28 cellular contexts compared by ENCODE assay signal in the genomic region with DNA sequence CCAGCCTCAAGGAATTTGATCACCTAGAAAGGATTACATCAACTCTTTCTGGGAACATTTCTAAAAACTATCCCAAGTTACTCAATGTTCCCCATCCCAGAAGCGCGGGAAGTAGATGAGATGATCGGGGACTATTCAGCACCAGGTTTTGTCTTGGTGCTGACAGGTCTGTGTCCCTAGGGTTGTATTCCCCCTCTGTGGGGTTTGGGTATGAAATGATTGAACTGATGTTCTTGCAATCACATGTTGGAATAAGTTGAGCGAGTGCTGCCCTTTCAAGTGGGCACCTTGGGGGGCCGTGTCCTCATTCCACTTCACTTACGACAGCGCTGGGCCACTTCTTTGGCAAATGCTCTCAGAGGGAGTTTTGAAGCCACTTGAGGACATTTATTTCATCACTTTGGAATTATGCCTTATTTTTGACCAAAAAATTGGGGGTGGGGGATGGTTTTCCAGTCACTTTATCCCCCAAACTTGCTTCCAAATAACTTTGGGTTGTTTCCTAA.
"Had no signal": no experiment of that assay in that cellular context is flagged by ENCODE, and none has a peak within 500 bp of the region (broad histone marks: within the 10 kb centered on the region; RNA-seq: fewer than 3 reads in every experiment).

No MANE protein-coding gene starts in this region.

- H3K36me3 ChIP-seq: ovary, right lobe of liver, sigmoid colon, stomach, suprapubic skin, tibial nerve, upper lobe of left lung, vagina had no signal

- H3K9me3 Mint-ChIP-seq: naive thymus-derived CD8-positive, alpha-beta T cell; natural killer cell treated with Interleukin-12 subunit alpha and Interleukin-12 subunit beta and Interleukin-15 and Interleukin-18, amount 100 ng/mL, for 72 hours; nephron progenitor cell; neural crest cell; stimulated activated effector memory CD8-positive, alpha-beta T cell treated with anti-CD3 and anti-CD28 coated beads, Interleukin-12 subunit alpha, Interleukin-12 subunit beta, amount 100 ng/mL, for 72 hours; stimulated activated naive B cell treated with anti-CD40 and anti-IgM and Interleukin-4, amounts not matched to agents 10 μg/mL and 1 μg/mL and 100 μg/mL, for 72 hours; stimulated activated naive CD8-positive, alpha-beta T cell treated with anti-CD3 and anti-CD28 coated beads, Interleukin-15, Interleukin-2, amounts not matched to agents 100 ng/mL and 50 ng/mL, for 24 hours had no signal

- H3K9ac ChIP-seq: parathyroid adenoma had no signal

- ATAC-seq: naive thymus-derived CD8-positive, alpha-beta T cell; psoas muscle; right cardiac atrium; right lobe of liver; stimulated activated effector memory CD8-positive, alpha-beta T cell treated with anti-CD3 and anti-CD28 coated beads, Interleukin-12 subunit alpha, Interleukin-12 subunit beta, amount 100 ng/mL, for 72 hours; stimulated activated naive B cell treated with anti-CD40 and anti-IgM and Interleukin-4, amounts not matched to agents 10 μg/mL and 1 μg/mL and 100 μg/mL, for 72 hours had no signal

- H3K4me3 ChIP-seq: ovary, psoas muscle, right lobe of liver, sigmoid colon, stomach, suprapubic skin, testis, tibial nerve, upper lobe of left lung, vagina had no signal

- H2AFZ ChIP-seq: parathyroid adenoma had no signal

- H3K9me3 ChIP-seq: ovary, psoas muscle, right lobe of liver, sigmoid colon, stomach, suprapubic skin, testis, tibial nerve, upper lobe of left lung, vagina had no signal

- H3K4me3 Mint-ChIP-seq: naive thymus-derived CD8-positive, alpha-beta T cell; natural killer cell treated with Interleukin-12 subunit alpha and Interleukin-12 subunit beta and Interleukin-15 and Interleukin-18, amount 100 ng/mL, for 72 hours; nephron progenitor cell; neural crest cell; stimulated activated effector memory CD8-positive, alpha-beta T cell treated with anti-CD3 and anti-CD28 coated beads, Interleukin-12 subunit alpha, Interleukin-12 subunit beta, amount 100 ng/mL, for 72 hours; stimulated activated naive B cell treated with anti-CD40 and anti-IgM and Interleukin-4, amounts not matched to agents 10 μg/mL and 1 μg/mL and 100 μg/mL, for 72 hours; stimulated activated naive CD8-positive, alpha-beta T cell treated with anti-CD3 and anti-CD28 coated beads, Interleukin-15, Interleukin-2, amounts not matched to agents 100 ng/mL and 50 ng/mL, for 24 hours had no signal

- H3K4me1 Mint-ChIP-seq: naive thymus-derived CD8-positive, alpha-beta T cell; nephron progenitor cell; stimulated activated effector memory CD8-positive, alpha-beta T cell treated with anti-CD3 and anti-CD28 coated beads, Interleukin-12 subunit alpha, Interleukin-12 subunit beta, amount 100 ng/mL, for 72 hours; stimulated activated naive B cell treated with anti-CD40 and anti-IgM and Interleukin-4, amounts not matched to agents 10 μg/mL and 1 μg/mL and 100 μg/mL, for 72 hours had no signal

- H3K27ac Mint-ChIP-seq: naive thymus-derived CD8-positive, alpha-beta T cell; natural killer cell treated with Interleukin-12 subunit alpha and Interleukin-12 subunit beta and Interleukin-15 and Interleukin-18, amount 100 ng/mL, for 72 hours; nephron progenitor cell; progenitor cell of endocrine pancreas; stimulated activated effector memory CD8-positive, alpha-beta T cell treated with anti-CD3 and anti-CD28 coated beads, Interleukin-12 subunit alpha, Interleukin-12 subunit beta, amount 100 ng/mL, for 72 hours; stimulated activated naive B cell treated with anti-CD40 and anti-IgM and Interleukin-4, amounts not matched to agents 10 μg/mL and 1 μg/mL and 100 μg/mL, for 72 hours; stimulated activated naive CD8-positive, alpha-beta T cell treated with anti-CD3 and anti-CD28 coated beads, Interleukin-15, Interleukin-2, amounts not matched to agents 100 ng/mL and 50 ng/mL, for 24 hours had no signal

- H3K4me1 ChIP-seq: parathyroid adenoma, psoas muscle, right lobe of liver, sigmoid colon, testis, tibial nerve, upper lobe of left lung, vagina had no signal

- H3K27me3 ChIP-seq: ovary, right lobe of liver, sigmoid colon, suprapubic skin, testis, tibial nerve, vagina had no signal

- DNase-seq: naive thymus-derived CD8-positive, alpha-beta T cell; nephron progenitor cell; occipital lobe; ovary; psoas muscle; right cardiac atrium; right lobe of liver; sigmoid colon; small intestine; stimulated activated CD4-positive, alpha-beta T cell treated with anti-CD3 and anti-CD28 coated beads, Interleukin-15, amount 100 ng/mL, for 24 hours; stimulated activated CD4-positive, alpha-beta T cell treated with anti-CD3 and anti-CD28 coated beads, Interleukin-2, amount 100 ng/mL, for 24 hours; stimulated activated CD4-positive, alpha-beta T cell treated with anti-CD3 and anti-CD28 coated beads, Interleukin-2, amount 100 ng/mL, for 48 hours; stimulated activated CD4-positive, alpha-beta T cell treated with anti-CD3 and anti-CD28 coated beads, Interleukin-4, amount 100 ng/mL, for 24 hours; stimulated activated naive B cell treated with anti-CD40 and anti-IgM and Interleukin-4, amounts not matched to agents 10 μg/mL and 1 μg/mL and 100 μg/mL, for 72 hours; stimulated activated naive CD4-positive, alpha-beta T cell treated with Interleukin-2 at 50 U/mL for 16 hours; stomach; testis; trophoblast cell; upper lobe of left lung had no signal

- H3K27ac ChIP-seq: ovary, parathyroid adenoma, psoas muscle, right lobe of liver, sigmoid colon, stomach, suprapubic skin, testis, upper lobe of left lung, vagina had no signal

- H3K36me3 Mint-ChIP-seq: naive thymus-derived CD8-positive, alpha-beta T cell; natural killer cell treated with Interleukin-12 subunit alpha and Interleukin-12 subunit beta and Interleukin-15 and Interleukin-18, amount 100 ng/mL, for 72 hours; stimulated activated effector memory CD8-positive, alpha-beta T cell treated with anti-CD3 and anti-CD28 coated beads, Interleukin-12 subunit alpha, Interleukin-12 subunit beta, amount 100 ng/mL, for 72 hours; stimulated activated naive B cell treated with anti-CD40 and anti-IgM and Interleukin-4, amounts not matched to agents 10 μg/mL and 1 μg/mL and 100 μg/mL, for 72 hours had no signal
